ENCODE assay signal across 8 cellular contexts in the genomic region with DNA sequence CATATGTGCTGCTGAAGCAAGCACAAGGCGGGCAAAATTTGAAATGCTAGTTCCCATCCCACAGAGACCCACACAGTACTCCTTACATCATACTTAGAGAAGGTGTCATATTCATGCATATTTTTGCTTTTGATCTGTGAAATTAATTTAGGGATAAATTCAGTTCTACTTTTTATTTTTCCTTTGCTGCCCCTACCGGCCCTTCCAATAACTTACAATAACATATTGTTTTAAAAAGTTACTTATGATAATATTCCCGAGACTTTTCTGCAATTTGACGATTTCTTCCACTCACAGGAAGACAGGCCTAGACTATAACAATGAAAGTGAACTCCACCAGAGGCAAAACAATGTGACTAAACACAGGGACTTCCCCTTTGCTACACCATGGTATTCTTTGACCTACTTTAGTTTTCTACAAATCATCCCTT. TPM values are rescaled to one million over a fixed set of nuclear protein-coding genes. Genes with fewer than 3 reads are reported as not detected.
DNase-seq lines count a peak whose midpoint lies in the region; ATAC-seq and TF ChIP-seq lines count a peak whose summit lies in the region.

No MANE protein-coding gene starts in this region.

- H3K4me3 ChIP-seq in mucosa of descending colon = no peak overlapping the region

- H3K4me1 ChIP-seq in mucosa of descending colon (ENCODE audit: low read depth) = peaks cover 8% of the 10 kb centered on the region

- ATAC-seq in HG03565 (IDR thresholded peaks at IDR 0.05; ENCODE audit: unreplicated experiment) = peak; percentile 59
- ATAC-seq in mucosa of descending colon = peak; percentile 81
- ATAC-seq in GM19397 (IDR thresholded peaks at IDR 0.05; ENCODE audit: unreplicated experiment) = no peak

- H3K4me3 Mint-ChIP-seq in CD14-positive monocyte = peak overlapping the region; percentile 13 to 86
- peak overlapping the region in 1 of 5 experiments; percentile 61 for H3K4me3 Mint-ChIP-seq in brain

- DNase-seq in CD14-positive monocyte (ENCODE audit: low spot score) (no peak), mucosa of descending colon (no peak), NCI-H1930 (lab: John Stamatoyannopoulos, UW) (no peak), SW480 (ENCODE audit: low spot score) (no peak), NCI-H345 treated with DMSO at 0.1 percent for 48 hours (lab: John Stamatoyannopoulos, UW; ENCODE audit: unreplicated experiment) (no peak)

- no peak for TF ChIP-seq CTCF in CD14-positive monocyte (IDR thresholded peaks at IDR 0.05)
- no peak for TF ChIP-seq CTCF in brain (conservative IDR thresholded peaks at IDR 0.05)
- TF ChIP-seq CTCF in mucosa of descending colon (IDR thresholded peaks at IDR 0.05) = no peak

- H3K4me1 Mint-ChIP-seq in CD14-positive monocyte = peaks cover 34% of the 10 kb centered on the region
- peaks cover 31% of the 10 kb centered on the region for H3K4me1 Mint-ChIP-seq in brain

- H3K36me3 ChIP-seq in mucosa of descending colon (ENCODE audit: low read depth) = no peaks in the 10 kb centered on the region

- H3K27ac Mint-ChIP-seq in CD14-positive monocyte (peak overlapping the region; percentile 82 to 92 (median 89)), brain (peak overlapping the region in 3 of 5 experiments; percentile 17 to 42 (median 25))

- no peaks in the 10 kb centered on the region for H3K9me3 ChIP-seq in mucosa of descending colon

- intact Hi-C loops in CD14-positive monocyte (cut with micrococcal nuclease) (loop anchor here in 1 of 2 donors (10.0 kb wide), 1 partner anchor 45 kb away; no protein-coding TSS in a partner anchor), mucosa of descending colon (cut with DNase I, micrococcal nuclease) (no loop called here)

- H3K27me3 Mint-ChIP-seq in CD14-positive monocyte (ENCODE audit: low read depth in 3 of 3) (no peaks in the 10 kb centered on the region), brain (no peaks in the 10 kb centered on the region)

- H3K9me3 Mint-ChIP-seq in CD14-positive monocyte = no peaks in the 10 kb centered on the region
- no peaks in the 10 kb centered on the region for H3K9me3 Mint-ChIP-seq in brain

- H3K36me3 Mint-ChIP-seq in CD14-positive monocyte = peaks cover 0 to 3% of the 10 kb centered on the region in 2 donors
- no peaks in the 10 kb centered on the region for H3K36me3 Mint-ChIP-seq in brain

RNA-seq across cellular contexts. Expression of gene SESN1, which starts 35.0 kb away (rescaled TPM):
- 1 to 10 TPM; 1.8 to 3.1 TPM for polyA plus RNA-seq in CD14-positive monocyte
- polyA plus RNA-seq in brain (ENCODE audit: insufficient read depth, low read depth, low replicate concordance) = 17.2 TPM
- total RNA-seq in mucosa of descending colon = 10 to 100 TPM; 23.5 to 42.6 (median 32.8) TPM

RNA-seq across cellular contexts. Expression of gene CEP57L1, which starts 35.7 kb away (rescaled TPM):
- polyA plus RNA-seq in CD14-positive monocyte = 1 to 10 TPM; 3.9 to 5.2 TPM
- polyA plus RNA-seq in brain (ENCODE audit: insufficient read depth, low read depth, low replicate concordance) = 13.3 TPM
- total RNA-seq in mucosa of descending colon = 10 to 100 TPM; 12.0 to 15.9 (median 14.1) TPM
